Comparison of ENCODE assay signal across 15 cellular contexts in the genomic region with DNA sequence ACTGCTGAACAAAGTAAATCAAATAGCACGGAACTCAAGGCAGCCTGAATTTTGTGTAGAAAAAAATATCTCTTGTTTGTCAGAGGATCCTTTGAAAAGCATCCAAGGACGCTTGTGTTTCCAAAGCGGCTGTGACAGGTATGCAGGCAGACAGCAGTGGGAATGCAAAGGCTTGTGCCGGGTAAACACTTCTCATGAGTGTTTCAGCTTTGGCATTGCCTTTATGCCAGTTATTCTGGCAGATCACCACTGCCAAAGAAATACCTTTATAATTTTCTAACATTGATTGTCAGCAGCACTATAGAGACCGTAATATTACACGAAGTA.
A peak's percentile ranks its signal among the peaks of the same experiment; 100 is the strongest.
DNase-seq lines count a peak whose midpoint lies in the region; ATAC-seq, FAIRE-seq and TF ChIP-seq lines count a peak whose summit lies in the region.
"Had no signal": no experiment of that assay in that cellular context is flagged by ENCODE, and none has a peak within 500 bp of the region (broad histone marks: within the 10 kb centered on the region; RNA-seq: fewer than 3 reads in every experiment).

No MANE protein-coding gene starts in this region.

- H4K91ac ChIP-seq in H9 (ENCODE audit: insufficient read length, low read depth, low read length): no peak overlapping the region

- POLR2A ChIA-PET in Caco-2 (lab: Charles Lee): no interaction called here

- H2AK5ac ChIP-seq in H9 (ENCODE audit: insufficient read length, low read length): no peak overlapping the region

- H3K9me3 Mint-ChIP-seq in Caco-2 (ENCODE audit: unreplicated experiment): no peaks in the 10 kb centered on the region
- no peaks in the 10 kb centered on the region for H3K9me3 Mint-ChIP-seq in H9
- no peaks in the 10 kb centered on the region for H3K9me3 Mint-ChIP-seq in nephron
- H3K9me3 Mint-ChIP-seq: activated CD4-positive, alpha-beta memory T cell treated with anti-CD3 and anti-CD28 coated beads, Interleukin-2, amount 10 ng/mL, durations not matched to agents 7 days and 5 days had no signal

- no peaks in the 10 kb centered on the region for H4K20me1 ChIP-seq in H9 (ENCODE audit: control insufficient read depth, insufficient read depth, insufficient read length)

- WGBS in H9 (ENCODE audit: extremely low coverage, insufficient read length, low lambda C conversion rate): no CpG with 5 or more reads among the region's 6 CpGs

- H4K8ac ChIP-seq in H9 (replicated peaks; ENCODE audit: insufficient read length, low read depth, low read length): no peak overlapping the region

- peak overlapping the region; percentile 76 for H3K4me2 ChIP-seq in H9 (ENCODE audit: insufficient read depth, insufficient read length, low read length)
- H3K4me2 ChIP-seq: BLaER1 had no signal

- no peaks in the 10 kb centered on the region for H3K36me3 Mint-ChIP-seq in Caco-2 (ENCODE audit: insufficient read depth, unreplicated experiment)
- no peaks in the 10 kb centered on the region; a peak in 1 of 7 replicates for H3K36me3 Mint-ChIP-seq in H9 (ENCODE audit: insufficient read depth in 1 of 3, low read depth in 3 of 3)
- no peaks in the 10 kb centered on the region for H3K36me3 Mint-ChIP-seq in nephron (ENCODE audit: low read depth)

- intact Hi-C loops in Caco-2 (cut with micrococcal nuclease; ENCODE audit: unreplicated experiment): loop anchor here (2.0 to 10.0 kb wide), 3 partner anchors 90 to 328 kb away; no protein-coding TSS in a partner anchor

- H4K5ac ChIP-seq in H9 (ENCODE audit: insufficient read length, low read depth, low read length): no peak overlapping the region

- no peak overlapping the region for H3K23ac ChIP-seq in H9 (ENCODE audit: insufficient read length, low read depth, low read length)

- H3K36me3 ChIP-seq in Caco-2 (ENCODE audit: control insufficient read depth, insufficient read depth, low read length): no peaks in the 10 kb centered on the region
- H3K36me3 ChIP-seq in bronchial epithelial cell (ENCODE audit: control insufficient read depth, insufficient read depth, low read length): no peaks in the 10 kb centered on the region
- H3K36me3 ChIP-seq: BLaER1, stomach had no signal

- H3K4me3 ChIP-seq in Caco-2 (ENCODE audit: low read depth, low read length) (no peak overlapping the region), bronchial epithelial cell (ENCODE audit: low read depth, low read length) (no peak overlapping the region)

- no peak overlapping the region for H3K27ac Mint-ChIP-seq in Caco-2 (ENCODE audit: unreplicated experiment)
- no peak overlapping the region for H3K27ac Mint-ChIP-seq in H9
- H3K27ac Mint-ChIP-seq in nephron: no peak overlapping the region
- H3K27ac Mint-ChIP-seq: activated CD4-positive, alpha-beta memory T cell treated with anti-CD3 and anti-CD28 coated beads, Interleukin-2, amount 10 ng/mL, durations not matched to agents 7 days and 5 days had no signal

- no peak overlapping the region for H3K4ac ChIP-seq in H9 (ENCODE audit: low read depth, low read length)

- no peak overlapping the region for H3K9ac ChIP-seq in H9 (ENCODE audit: extremely low read depth, insufficient read length, low read length)
- H3K9ac ChIP-seq: BLaER1 had no signal

- H3K79me2 ChIP-seq in H9 (ENCODE audit: insufficient read depth, low read length): no peaks in the 10 kb centered on the region

- no peaks in the 10 kb centered on the region for H3K79me1 ChIP-seq in H9 (ENCODE audit: insufficient read depth, low read depth, low read length, poor library complexity, severe bottlenecking)

- no peak overlapping the region for H3K27ac ChIP-seq in H9 (ENCODE audit: insufficient read length, low read depth, low read length)
- H3K27ac ChIP-seq: BLaER1, stomach had no signal

- H3K27me3 Mint-ChIP-seq in Caco-2 (ENCODE audit: insufficient read depth, unreplicated experiment) (peaks cover 27% of the 10 kb centered on the region), H9 (ENCODE audit: low read depth) (peaks cover 75% of the 10 kb centered on the region), nephron (ENCODE audit: low read depth) (peaks cover 84% of the 10 kb centered on the region)

- H3K27me3 ChIP-seq in Caco-2 (replicated peaks; ENCODE audit: control insufficient read depth, insufficient read depth, low read length): peaks cover 3% of the 10 kb centered on the region
- peaks cover 23% of the 10 kb centered on the region for H3K27me3 ChIP-seq in H9 (ENCODE audit: insufficient read depth, low read length)
- peaks cover 26% of the 10 kb centered on the region for H3K27me3 ChIP-seq in bronchial epithelial cell (ENCODE audit: control insufficient read depth, insufficient read depth, low read length)

- no peak overlapping the region for H2BK15ac ChIP-seq in H9 (ENCODE audit: low read depth, low read length)

- peaks cover 5% of the 10 kb centered on the region; the same call in 1 of the 2 replicates for H3K4me1 ChIP-seq in Caco-2
- peaks cover 2% of the 10 kb centered on the region; the same call in 1 of the 2 replicates for H3K4me1 ChIP-seq in H9 (ENCODE audit: insufficient read depth, low read length)

- H3T11ph ChIP-seq in H9 (ENCODE audit: low read length): no peak overlapping the region

- H3K18ac ChIP-seq in H9 (ENCODE audit: insufficient read length, low read depth, low read length): no peak overlapping the region

- ATAC-seq in GM19397 (IDR thresholded peaks at IDR 0.05; ENCODE audit: unreplicated experiment): no peak

- no peak overlapping the region for H2BK5ac ChIP-seq in H9 (ENCODE audit: insufficient read length, low read length)

- CTCF ChIA-PET in Caco-2 (lab: Charles Lee): interaction anchor here (1.0 to 1.8 kb wide), 4 partner anchors 14 to 164 kb away, joined by 3 to 7 read pairs (median 3); no protein-coding TSS in a partner anchor

- H3K4me3 Mint-ChIP-seq in Caco-2 (ENCODE audit: unreplicated experiment): peak overlapping the region; percentile 69
- H3K4me3 Mint-ChIP-seq in H9: peak overlapping the region in 1 of 2 experiments; percentile 90; a peak in 3 of 5 replicates
- H3K4me3 Mint-ChIP-seq in nephron: peak overlapping the region; percentile 87 to 89 (median 88)
- H3K4me3 Mint-ChIP-seq: activated CD4-positive, alpha-beta memory T cell treated with anti-CD3 and anti-CD28 coated beads, Interleukin-2, amount 10 ng/mL, durations not matched to agents 7 days and 5 days had no signal

- BruUV-seq in Caco-2 (replicated peaks; lab: Mats Ljungman, UMichigan): no TSS peak

- H3K4me1 Mint-ChIP-seq in Caco-2 (ENCODE audit: low read depth, unreplicated experiment) (peaks cover 7% of the 10 kb centered on the region), H9 (peaks cover 23 to 27% of the 10 kb centered on the region in 2 experiments), nephron (peaks cover 20% of the 10 kb centered on the region)

- H3K9me3 ChIP-seq in Caco-2 (no peaks in the 10 kb centered on the region), H9 (ENCODE audit: control insufficient read depth, low read depth, low read length) (no peaks in the 10 kb centered on the region)
- H3K9me3 ChIP-seq: stomach had no signal

- no peak overlapping the region for H2BK20ac ChIP-seq in H9 (ENCODE audit: low read depth, low read length, poor library complexity, severe bottlenecking)

- H3K56ac ChIP-seq in H9 (ENCODE audit: insufficient read length, low read depth, low read length): no peak overlapping the region

- no peak overlapping the region for H3K14ac ChIP-seq in H9 (ENCODE audit: insufficient read depth, low read length)

- H2AFZ ChIP-seq in H9 (ENCODE audit: low read length): no peak overlapping the region

- H2BK12ac ChIP-seq in H9 (ENCODE audit: insufficient read length, low read depth, low read length): no peak overlapping the region

- FAIRE-seq in bronchial epithelial cell (lab: Jason Lieb, UNC): no peak

- peaks cover 3% of the 10 kb centered on the region for H3K23me2 ChIP-seq in H9 (ENCODE audit: insufficient read length, low read depth, low read length, poor library complexity, severe bottlenecking)

- no peak for DNase-seq in Caco-2
- no peak for DNase-seq in H9
- DNase-seq in bronchial epithelial cell (ENCODE audit: low read depth): peak; percentile 3
- DNase-seq in NCI-H2227 treated with DMSO at 0.1 percent for 48 hours (lab: John Stamatoyannopoulos, UW): no peak
- no peak for DNase-seq in inferior parietal cortex (ENCODE audit: extremely low spot score)
- DNase-seq in putamen (ENCODE audit: low spot score): no peak
- DNase-seq: activated CD4-positive, alpha-beta memory T cell treated with anti-CD3 and anti-CD28 coated beads, Interleukin-2, amount 10 ng/mL, durations not matched to agents 7 days and 5 days; activated naive CD4-positive, alpha-beta T cell; NCI-H226; right cardiac atrium; stimulated activated CD4-positive, alpha-beta T cell treated with anti-CD3 and anti-CD28 coated beads, Interleukin-4, amount 100 ng/mL, for 24 hours; stomach had no signal

- H2BK120ac ChIP-seq in H9 (ENCODE audit: low read depth, low read length, poor library complexity, severe bottlenecking): no peak overlapping the region

- no peak for TF ChIP-seq CTCF in Caco-2 (IDR thresholded peaks at IDR 0.05; ENCODE audit: insufficient read depth in 1 of 2, low read depth in 1 of 2, low read length in 1 of 2, severe bottlenecking in 1 of 2, unreplicated experiment in 1 of 2)
- no peak for TF ChIP-seq CTCF in H9 (conservative IDR thresholded peaks at IDR 0.05)
- no peak for TF ChIP-seq CTCF in bronchial epithelial cell (IDR thresholded peaks at IDR 0.05; ENCODE audit: insufficient read depth, low read length, severe bottlenecking)
- TF ChIP-seq CTCF in nephron (IDR thresholded peaks at IDR 0.05; ENCODE audit: unreplicated experiment in 3 of 3): no peak
